In the genomic region with DNA sequence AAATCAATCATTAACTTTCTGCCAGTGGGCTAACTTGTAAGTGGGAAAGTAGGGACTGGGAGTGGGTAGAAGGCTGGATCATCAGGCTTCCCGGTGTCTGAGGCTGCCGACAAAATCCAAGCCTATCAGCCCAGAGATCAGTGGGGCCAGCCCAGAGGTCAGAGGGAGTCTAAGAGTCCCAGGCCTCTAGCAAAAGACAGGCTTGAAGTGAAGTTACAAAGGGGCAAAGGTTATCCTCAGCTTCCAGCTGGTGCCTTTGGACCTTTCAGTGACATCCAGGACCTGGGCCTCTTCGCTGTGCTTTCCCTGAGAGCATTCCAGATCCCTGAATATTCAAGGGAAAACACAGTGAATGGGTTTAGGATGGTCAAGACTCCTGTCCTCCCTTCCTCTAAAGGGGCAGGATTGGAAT, we compare ENCODE assay signal across 1 cellular context.
TF ChIP-seq lines count a peak whose summit lies in the region.

No MANE protein-coding gene starts in this region.

TF ChIP-seq in SK-N-SH treated with all-trans-retinoic acid at 6 μM for 48 hours, 23 proteins besides CTCF, POLR2A, EP300 and RAD21 (continued from another document):
- TF ChIP-seq ZNF565 (CRISPR knock-in tag; conservative IDR thresholded peaks at IDR 0.05; ENCODE audit: low read depth) (no peak), RARB (CRISPR knock-in tag; IDR thresholded peaks at IDR 0.05) (no peak), ZNF8 (CRISPR knock-in tag; IDR thresholded peaks at IDR 0.05) (no peak), SNAI2 (CRISPR knock-in tag; IDR thresholded peaks at IDR 0.05) (no peak), BACH2 (CRISPR knock-in tag; IDR thresholded peaks at IDR 0.05; ENCODE audit: borderline replicate concordance) (no peak), ZC3H10 (CRISPR knock-in tag; IDR thresholded peaks at IDR 0.05) (no peak), PPARA (CRISPR knock-in tag; IDR thresholded peaks at IDR 0.05; ENCODE audit: borderline replicate concordance) (no peak), OSR1 (CRISPR knock-in tag; IDR thresholded peaks at IDR 0.05) (no peak), ZNF70 (CRISPR knock-in tag; IDR thresholded peaks at IDR 0.05) (no peak), ZFP30 (CRISPR knock-in tag; IDR thresholded peaks at IDR 0.05) (no peak)
